In genomic region chr1:102118150-102118549, GRCh38 we compare ENCODE assay signal across 1 cellular context.
TF ChIP-seq lines count a peak whose summit lies in the region.

No MANE protein-coding gene starts in this region.

TF ChIP-seq in WTC11, 78 proteins besides CTCF, POLR2A, EP300 and RAD21 (continued from another document):
- no peak for TF ChIP-seq ARID4B (CRISPR knock-in tag; IDR thresholded peaks at IDR 0.05; ENCODE audit: borderline replicate concordance)
- TF ChIP-seq GTF2I (CRISPR knock-in tag; conservative IDR thresholded peaks at IDR 0.05), result no peak
- TF ChIP-seq, protein P1, sequence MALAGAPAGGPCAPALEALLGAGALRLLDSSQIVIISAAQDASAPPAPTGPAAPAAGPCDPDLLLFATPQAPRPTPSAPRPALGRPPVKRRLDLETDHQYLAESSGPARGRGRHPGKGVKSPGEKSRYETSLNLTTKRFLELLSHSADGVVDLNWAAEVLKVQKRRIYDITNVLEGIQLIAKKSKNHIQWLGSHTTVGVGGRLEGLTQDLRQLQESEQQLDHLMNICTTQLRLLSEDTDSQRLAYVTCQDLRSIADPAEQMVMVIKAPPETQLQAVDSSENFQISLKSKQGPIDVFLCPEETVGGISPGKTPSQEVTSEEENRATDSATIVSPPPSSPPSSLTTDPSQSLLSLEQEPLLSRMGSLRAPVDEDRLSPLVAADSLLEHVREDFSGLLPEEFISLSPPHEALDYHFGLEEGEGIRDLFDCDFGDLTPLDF (CRISPR knock-in tag; IDR thresholded peaks at IDR 0.05), result no peak
- TF ChIP-seq ZBTB21 (CRISPR knock-in tag; IDR thresholded peaks at IDR 0.05; ENCODE audit: borderline replicate concordance), result no peak
- TF ChIP-seq, protein P2, sequence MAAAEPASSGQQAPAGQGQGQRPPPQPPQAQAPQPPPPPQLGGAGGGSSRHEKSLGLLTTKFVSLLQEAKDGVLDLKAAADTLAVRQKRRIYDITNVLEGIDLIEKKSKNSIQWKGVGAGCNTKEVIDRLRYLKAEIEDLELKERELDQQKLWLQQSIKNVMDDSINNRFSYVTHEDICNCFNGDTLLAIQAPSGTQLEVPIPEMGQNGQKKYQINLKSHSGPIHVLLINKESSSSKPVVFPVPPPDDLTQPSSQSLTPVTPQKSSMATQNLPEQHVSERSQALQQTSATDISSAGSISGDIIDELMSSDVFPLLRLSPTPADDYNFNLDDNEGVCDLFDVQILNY (CRISPR knock-in tag; IDR thresholded peaks at IDR 0.05), result no peak
- TF ChIP-seq IRF2 (CRISPR knock-in tag; IDR thresholded peaks at IDR 0.05; ENCODE audit: borderline replicate concordance, low read depth), result no peak
- no peak for TF ChIP-seq MYBL2 (CRISPR knock-in tag; IDR thresholded peaks at IDR 0.05)
- no peak for TF ChIP-seq PREB (CRISPR knock-in tag; IDR thresholded peaks at IDR 0.05; ENCODE audit: borderline replicate concordance)
TF ChIP-seq in WTC11: peak in this region for 0.
